ENCODE assay signal across 29 cellular contexts in genomic region chr9:35478871-35479270, GRCh38.
"Had no signal": no experiment of that assay in that cellular context is flagged by ENCODE, and none has a peak within 500 bp of the region (broad histone marks: within the 10 kb centered on the region; RNA-seq: fewer than 3 reads in every experiment).

No MANE protein-coding gene starts in this region.

- H3K4me3 ChIP-seq: adrenal gland, body of pancreas, cardiac muscle cell, colonic mucosa, dorsolateral prefrontal cortex, esophagus squamous epithelium, gastroesophageal sphincter, heart right ventricle had no signal

- H3K36me3 ChIP-seq: adrenal gland, cardiac muscle cell, colonic mucosa, esophagus squamous epithelium, gastroesophageal sphincter, heart right ventricle had no signal

- H3K9me3 ChIP-seq: adrenal gland, body of pancreas, colonic mucosa, esophagus squamous epithelium, gastroesophageal sphincter, heart right ventricle had no signal

- H3K4me1 ChIP-seq: adrenal gland, colonic mucosa had no signal

- H3K27ac Mint-ChIP-seq: activated CD4-positive, alpha-beta memory T cell treated with anti-CD3 and anti-CD28 coated beads, Interleukin-2, amount 10 ng/mL, durations not matched to agents 7 days and 5 days; activated CD4-positive, alpha-beta T cell treated with anti-CD3 and anti-CD28 coated beads for 36 hours; activated CD4-positive, alpha-beta T cell treated with anti-CD3 and anti-CD28 coated beads, Interleukin-2, amount 10 ng/mL, durations not matched to agents 24 days and 14 days; activated naive CD4-positive, alpha-beta T cell treated with anti-CD3 and anti-CD28 coated beads for 36 hours; activated naive CD4-positive, alpha-beta T cell treated with anti-CD3 and anti-CD28 coated beads, Interleukin-2, amount 50 U/mL, for 24 hours; activated naive CD8-positive, alpha-beta T cell treated with anti-CD3 and anti-CD28 coated beads for 36 hours; activated naive CD8-positive, alpha-beta T cell treated with anti-CD3 and anti-CD28 coated beads, Interleukin-2, amount 50 U/mL, for 24 hours; activated T-helper 2 cell treated with anti-CD3 and anti-CD28 coated beads, Interferon-gamma antibody, Interleukin-2, Interleukin-4, amounts not matched to agents 10 μg/mL and 5 μg/mL and 100 μg/mL, durations not matched to agents 14 hours and 24 hours and 36 hours; endodermal cell had no signal

- H3K4me1 Mint-ChIP-seq: activated CD4-positive, alpha-beta memory T cell treated with anti-CD3 and anti-CD28 coated beads, Interleukin-2, amount 10 ng/mL, durations not matched to agents 7 days and 5 days; activated CD4-positive, alpha-beta T cell treated with anti-CD3 and anti-CD28 coated beads for 36 hours; activated CD4-positive, alpha-beta T cell treated with anti-CD3 and anti-CD28 coated beads, Interleukin-2, amount 10 ng/mL, durations not matched to agents 24 days and 14 days; activated naive CD4-positive, alpha-beta T cell treated with anti-CD3 and anti-CD28 coated beads, Interleukin-2, amount 50 U/mL, for 24 hours; activated naive CD8-positive, alpha-beta T cell treated with anti-CD3 and anti-CD28 coated beads for 36 hours; activated naive CD8-positive, alpha-beta T cell treated with anti-CD3 and anti-CD28 coated beads, Interleukin-2, amount 50 U/mL, for 24 hours had no signal

- ATAC-seq: activated CD4-positive, alpha-beta T cell treated with anti-CD3 and anti-CD28 coated beads for 36 hours; activated naive CD8-positive, alpha-beta T cell treated with anti-CD3 and anti-CD28 coated beads, Interleukin-2, amount 50 U/mL, for 24 hours; activated T-cell treated with anti-CD3 and anti-CD28 coated beads, Interleukin-2, amount 50 U/mL, for 4 hours; body of pancreas; gastroesophageal sphincter; heart right ventricle had no signal

- H3K27me3 ChIP-seq: adrenal gland, body of pancreas, cardiac muscle cell, colonic mucosa, dorsolateral prefrontal cortex, gastroesophageal sphincter, heart right ventricle had no signal

- H3K36me3 Mint-ChIP-seq: activated naive CD4-positive, alpha-beta T cell treated with anti-CD3 and anti-CD28 coated beads, Interleukin-2, amount 50 U/mL, for 24 hours; activated naive CD8-positive, alpha-beta T cell treated with anti-CD3 and anti-CD28 coated beads for 36 hours had no signal

- DNase-seq: activated CD4-positive, alpha-beta memory T cell treated with anti-CD3 and anti-CD28 coated beads, Interleukin-2, amount 10 ng/mL, durations not matched to agents 7 days and 5 days; activated CD4-positive, alpha-beta T cell treated with anti-CD3 and anti-CD28 coated beads for 36 hours; activated CD4-positive, alpha-beta T cell treated with anti-CD3 and anti-CD28 coated beads, Interleukin-2, amount 10 ng/mL, durations not matched to agents 24 days and 14 days; activated CD4-positive, CD25-positive, alpha-beta regulatory T cell; activated CD4-positive, CD25-positive, alpha-beta regulatory T cell treated with anti-CD3 and anti-CD28 coated beads, Interleukin-2, amount 50 U/mL, for 72 hours; activated effector memory CD4-positive, alpha-beta T cell treated with anti-CD3 and anti-CD28 coated beads, Interleukin-2, amount 50 U/mL, for 16 hours; activated naive CD4-positive, alpha-beta T cell treated with anti-CD3 and anti-CD28 coated beads for 36 hours; activated naive CD8-positive, alpha-beta T cell treated with anti-CD3 and anti-CD28 coated beads for 36 hours; activated naive CD8-positive, alpha-beta T cell treated with anti-CD3 and anti-CD28 coated beads, Interleukin-2, amount 50 U/mL, for 24 hours; activated T-cell treated with anti-CD3 and anti-CD28 coated beads, Interleukin-2, amount 50 U/mL, for 4 hours; adrenal gland; amygdala; aorta; body of pancreas; central memory CD4-positive, alpha-beta T cell; cerebellar nuclear complex; colonic mucosa; dorsolateral prefrontal cortex; effector memory CD4-positive, alpha-beta T cell; endodermal cell; esophagus squamous epithelium; foreskin melanocyte; heart right ventricle; T-helper 2 cell had no signal

- H3K27ac ChIP-seq: adrenal gland, body of pancreas, cardiac muscle cell, colonic mucosa, dorsolateral prefrontal cortex, epithelial cell of prostate, esophagus squamous epithelium, gastroesophageal sphincter, heart right ventricle had no signal

- H3K9me3 Mint-ChIP-seq: activated CD4-positive, alpha-beta memory T cell treated with anti-CD3 and anti-CD28 coated beads, Interleukin-2, amount 10 ng/mL, durations not matched to agents 7 days and 5 days; activated CD4-positive, alpha-beta T cell treated with anti-CD3 and anti-CD28 coated beads, Interleukin-2, amount 10 ng/mL, durations not matched to agents 24 days and 14 days; activated naive CD4-positive, alpha-beta T cell treated with anti-CD3 and anti-CD28 coated beads for 36 hours; activated naive CD4-positive, alpha-beta T cell treated with anti-CD3 and anti-CD28 coated beads, Interleukin-2, amount 50 U/mL, for 24 hours; activated naive CD8-positive, alpha-beta T cell treated with anti-CD3 and anti-CD28 coated beads for 36 hours; activated naive CD8-positive, alpha-beta T cell treated with anti-CD3 and anti-CD28 coated beads, Interleukin-2, amount 50 U/mL, for 24 hours; activated T-cell treated with anti-CD3 and anti-CD28 coated beads, Interleukin-2, amount 50 U/mL, for 4 hours; activated T-helper 2 cell treated with anti-CD3 and anti-CD28 coated beads, Interferon-gamma antibody, Interleukin-2, Interleukin-4, amounts not matched to agents 10 μg/mL and 5 μg/mL and 100 μg/mL, durations not matched to agents 14 hours and 24 hours and 36 hours had no signal

- H3K4me3 Mint-ChIP-seq: activated CD4-positive, alpha-beta memory T cell treated with anti-CD3 and anti-CD28 coated beads, Interleukin-2, amount 10 ng/mL, durations not matched to agents 7 days and 5 days; activated CD4-positive, alpha-beta T cell treated with anti-CD3 and anti-CD28 coated beads for 36 hours; activated CD4-positive, alpha-beta T cell treated with anti-CD3 and anti-CD28 coated beads, Interleukin-2, amount 10 ng/mL, durations not matched to agents 24 days and 14 days; activated naive CD4-positive, alpha-beta T cell treated with anti-CD3 and anti-CD28 coated beads for 36 hours; activated naive CD4-positive, alpha-beta T cell treated with anti-CD3 and anti-CD28 coated beads, Interleukin-2, amount 50 U/mL, for 24 hours; activated naive CD8-positive, alpha-beta T cell treated with anti-CD3 and anti-CD28 coated beads for 36 hours; activated naive CD8-positive, alpha-beta T cell treated with anti-CD3 and anti-CD28 coated beads, Interleukin-2, amount 50 U/mL, for 24 hours; activated T-cell treated with anti-CD3 and anti-CD28 coated beads, Interleukin-2, amount 50 U/mL, for 4 hours; endodermal cell had no signal
